Comparison of ENCODE assay signal across 1 cellular context in genomic region chr22:39529487-39529851, GRCh38.
TF ChIP-seq lines count a peak whose summit lies in the region.

No MANE protein-coding gene starts in this region.

TF ChIP-seq in IMR-90, 13 proteins besides CTCF, POLR2A, EP300 and RAD21 (continued from another document):
- TF ChIP-seq USF2 (IDR thresholded peaks at IDR 0.05; ENCODE audit: low read depth, low read length) (no peak), SMC3 (IDR thresholded peaks at IDR 0.05; ENCODE audit: low read depth, low read length) (no peak), MAFK (IDR thresholded peaks at IDR 0.05; ENCODE audit: low read depth, low read length) (no peak), NFE2L2 (IDR thresholded peaks at IDR 0.05; ENCODE audit: low read depth, low read length) (no peak), RFX5 (IDR thresholded peaks at IDR 0.05; ENCODE audit: low read depth, low read length) (no peak), ELK1 (IDR thresholded peaks at IDR 0.05; ENCODE audit: borderline replicate concordance, low read depth, low read length) (no peak), CHD1 (IDR thresholded peaks at IDR 0.05; ENCODE audit: low read depth, low read length) (no peak), MXI1 (IDR thresholded peaks at IDR 0.05; ENCODE audit: borderline replicate concordance, low read depth, low read length) (no peak)
